ENCODE assay signal across 9 cellular contexts in the genomic region with DNA sequence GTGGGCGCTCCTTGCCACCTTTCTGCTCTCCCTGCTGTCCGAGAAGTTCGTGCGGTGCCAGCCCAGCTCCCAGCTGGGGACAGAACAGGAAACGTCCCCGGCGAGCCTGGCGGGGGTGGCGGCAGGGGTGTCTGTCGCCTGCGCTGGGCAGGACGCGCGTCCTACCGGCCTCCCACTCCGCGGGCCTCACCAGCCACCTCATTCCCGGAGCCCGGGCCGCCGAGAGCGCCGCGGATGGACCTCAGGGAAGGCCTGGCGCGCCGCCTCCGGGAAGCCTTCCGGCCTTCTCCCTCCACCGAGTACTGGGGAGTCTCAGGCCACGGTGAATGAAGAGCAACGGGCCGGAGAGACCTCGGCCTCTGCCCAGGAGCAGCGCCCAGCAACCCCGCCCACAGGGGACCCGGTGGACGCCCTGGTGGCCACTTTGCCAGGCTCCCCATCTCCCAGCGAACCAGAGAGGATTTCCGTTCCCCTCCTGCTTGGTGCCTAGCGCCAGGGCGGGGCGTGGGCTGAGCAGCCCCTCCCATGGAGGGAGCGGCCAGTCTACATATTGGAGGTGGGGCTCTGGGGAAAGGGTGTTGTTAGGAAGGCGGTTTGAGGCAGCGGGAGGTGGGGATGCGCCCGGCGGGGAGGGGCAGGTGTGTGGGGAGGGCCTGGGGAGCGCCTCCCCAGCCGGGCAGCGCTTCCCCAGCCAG. TPM values are rescaled to one million over a fixed set of nuclear protein-coding genes. Genes with fewer than 3 reads are reported as not detected.
DNase-seq lines count a peak whose midpoint lies in the region; ATAC-seq and TF ChIP-seq lines count a peak whose summit lies in the region.
"Had no signal": no experiment of that assay in that cellular context is flagged by ENCODE, and none has a peak within 500 bp of the region (broad histone marks: within the 10 kb centered on the region; RNA-seq: fewer than 3 reads in every experiment).

No MANE protein-coding gene starts in this region.

- no peaks in the 10 kb centered on the region for H3K36me3 ChIP-seq in Karpas-422 (ENCODE audit: insufficient read depth, low read length)

- H3K9ac ChIP-seq in Karpas-422 (ENCODE audit: low read length) = peak overlapping the region; percentile 79

- no peaks in the 10 kb centered on the region for H3K9me3 ChIP-seq in Karpas-422 (ENCODE audit: low read length)

- DNase-seq in DMS53 treated with DMSO at 0.1 percent for 48 hours (lab: John Stamatoyannopoulos, UW; ENCODE audit: unreplicated experiment) (peak; percentile 81), Karpas-422 (peak; percentile 92), cardiac septum (ENCODE audit: low spot score) (peak; percentile 94), pons (ENCODE audit: low spot score) (peak; percentile 74), ureter (ENCODE audit: low spot score) (peak; percentile 93)
- DNase-seq in activated naive CD8-positive, alpha-beta T cell treated with anti-CD3 and anti-CD28 coated beads, Interleukin-2, amount 50 U/mL, for 16 hours (ENCODE audit: low read depth, low spot score) = peak; percentile 47

- H2AFZ ChIP-seq in Karpas-422 (ENCODE audit: low read length) = peak overlapping the region; percentile 36; the same call in 1 of the 2 replicates

- ATAC-seq in GM21737 (IDR thresholded peaks at IDR 0.05; ENCODE audit: unreplicated experiment) (peak; percentile 37), SK-N-SH treated with all-trans-retinoic acid at 6 μM for 48 hours (peak; percentile 85)

- H3K9me2 ChIP-seq in Karpas-422 (replicated peaks; ENCODE audit: insufficient read depth, low read length) = no peaks in the 10 kb centered on the region

- intact Hi-C loops in cardiac septum (cut with DNase I) = loop anchor here (1.0 to 5.0 kb wide), 2 partner anchors 16 to 349 kb away; partner anchors contain the start of gene HES5

- peak overlapping the region; percentile 94 for H3K4me2 ChIP-seq in Karpas-422 (ENCODE audit: low read depth, low read length, poor library complexity, severe bottlenecking)

- peak overlapping the region; percentile 87 for H3K27ac ChIP-seq in Karpas-422 (ENCODE audit: low read length)

- peaks cover 38% of the 10 kb centered on the region for H3K4me1 ChIP-seq in Karpas-422 (ENCODE audit: low read length)

- no peaks in the 10 kb centered on the region for H3K79me2 ChIP-seq in Karpas-422 (ENCODE audit: low read length)

- H3K27me3 ChIP-seq in Karpas-422 (ENCODE audit: low read length) = no peaks in the 10 kb centered on the region

- peak overlapping the region; percentile 75 for H3K4me3 ChIP-seq in Karpas-422 (ENCODE audit: low read length)

- H4K20me1 ChIP-seq in Karpas-422 (ENCODE audit: insufficient read depth, low read depth, low read length) = no peaks in the 10 kb centered on the region

TF ChIP-seq in SK-N-SH treated with all-trans-retinoic acid at 6 μM for 48 hours, 23 proteins besides CTCF, POLR2A, EP300 and RAD21:
- TF ChIP-seq, protein P1, sequence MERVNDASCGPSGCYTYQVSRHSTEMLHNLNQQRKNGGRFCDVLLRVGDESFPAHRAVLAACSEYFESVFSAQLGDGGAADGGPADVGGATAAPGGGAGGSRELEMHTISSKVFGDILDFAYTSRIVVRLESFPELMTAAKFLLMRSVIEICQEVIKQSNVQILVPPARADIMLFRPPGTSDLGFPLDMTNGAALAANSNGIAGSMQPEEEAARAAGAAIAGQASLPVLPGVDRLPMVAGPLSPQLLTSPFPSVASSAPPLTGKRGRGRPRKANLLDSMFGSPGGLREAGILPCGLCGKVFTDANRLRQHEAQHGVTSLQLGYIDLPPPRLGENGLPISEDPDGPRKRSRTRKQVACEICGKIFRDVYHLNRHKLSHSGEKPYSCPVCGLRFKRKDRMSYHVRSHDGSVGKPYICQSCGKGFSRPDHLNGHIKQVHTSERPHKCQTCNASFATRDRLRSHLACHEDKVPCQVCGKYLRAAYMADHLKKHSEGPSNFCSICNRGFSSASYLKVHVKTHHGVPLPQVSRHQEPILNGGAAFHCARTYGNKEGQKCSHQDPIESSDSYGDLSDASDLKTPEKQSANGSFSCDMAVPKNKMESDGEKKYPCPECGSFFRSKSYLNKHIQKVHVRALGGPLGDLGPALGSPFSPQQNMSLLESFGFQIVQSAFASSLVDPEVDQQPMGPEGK (CRISPR knock-in tag; IDR thresholded peaks at IDR 0.05; ENCODE audit: borderline replicate concordance) = peak; percentile 49; the same call in 1 of the 2 replicates
- TF ChIP-seq OSR1 (CRISPR knock-in tag; IDR thresholded peaks at IDR 0.05) = no peak
- TF ChIP-seq RARB (CRISPR knock-in tag; IDR thresholded peaks at IDR 0.05) = no peak
- no peak for TF ChIP-seq BACH2 (CRISPR knock-in tag; IDR thresholded peaks at IDR 0.05; ENCODE audit: borderline replicate concordance)
TF ChIP-seq in SK-N-SH treated with all-trans-retinoic acid at 6 μM for 48 hours: peak in this region for 1.

RNA-seq across cellular contexts. Expression of gene TNFRSF14, which starts 9.5 kb away (rescaled TPM):
- total RNA-seq in Karpas-422 (2014; rRNA removed; shearing (Covaris generic); ENCODE audit: low replicate concordance) = 10.3 and 15.6 TPM in 2 replicates
- total RNA-seq in cardiac septum (13.8 TPM), ureter (160 TPM)

RNA-seq across cellular contexts. Expression of gene HES5, which starts 16.6 kb away (rescaled TPM):
- total RNA-seq in Karpas-422 (2014; rRNA removed; shearing (Covaris generic); ENCODE audit: low replicate concordance) = not detected in 2 replicates
- total RNA-seq in cardiac septum (2.0 TPM), ureter (0.57 TPM)
- total RNA-seq: myocyte had no signal

RNA-seq across cellular contexts. Expression of gene PANK4, which starts 20.3 kb away (rescaled TPM):
- total RNA-seq in Karpas-422 (2014; rRNA removed; shearing (Covaris generic); ENCODE audit: low replicate concordance) = 25.1 and 25.8 TPM in 2 replicates
- total RNA-seq in cardiac septum (37.1 TPM), ureter (29.9 TPM)

RNA-seq across cellular contexts. Expression of gene PRXL2B, which starts 39.9 kb away (rescaled TPM):
- total RNA-seq in Karpas-422 (2014; rRNA removed; shearing (Covaris generic); ENCODE audit: low replicate concordance) = 0.89 and 0.90 TPM in 2 replicates
- total RNA-seq in cardiac septum (3.4 TPM), ureter (37.1 TPM)

Comparison
In these comparisons a context has a peak if more than half of its experiments do, and no peak if none do; other contexts are left out.
1. Peak in every context shown above with its lines: DNase-seq, ATAC-seq, H3K4me3 ChIP-seq and H3K27ac ChIP-seq.